17 cellular contexts compared by ENCODE assay signal in genomic region chr10:63470928-63471327, GRCh38. TPM values are rescaled to one million over a fixed set of nuclear protein-coding genes. Genes with fewer than 3 reads are reported as not detected.
DNase-seq lines count a peak whose midpoint lies in the region; ATAC-seq, FAIRE-seq and TF ChIP-seq lines count a peak whose summit lies in the region.
"Had no signal": no experiment of that assay in that cellular context is flagged by ENCODE, and none has a peak within 500 bp of the region (broad histone marks: within the 10 kb centered on the region; RNA-seq: fewer than 3 reads in every experiment).

No MANE protein-coding gene starts in this region.

- no peaks in the 10 kb centered on the region for H3K27me3 ChIP-seq in HepG2 (ENCODE audit: control insufficient read depth in 1 of 2, insufficient read depth in 2 of 2, low read length in 2 of 2)
- no peaks in the 10 kb centered on the region for H3K27me3 ChIP-seq in right lobe of liver
- no peaks in the 10 kb centered on the region for H3K27me3 ChIP-seq in K562 (ENCODE audit: control insufficient read depth in 2 of 2, insufficient read depth in 2 of 2, low read length in 2 of 2)

- H3K36me3 ChIP-seq in HepG2 (replicated peaks in 1 of 2; ENCODE audit: control insufficient read depth in 1 of 2, insufficient read depth in 2 of 2, low read length in 2 of 2) (no peaks in the 10 kb centered on the region), right lobe of liver (no peaks in the 10 kb centered on the region), HEK293 (ENCODE audit: control insufficient read depth in 2 of 2, insufficient read depth in 1 of 2, low read length in 2 of 2) (no peaks in the 10 kb centered on the region), K562 (ENCODE audit: control insufficient read depth, insufficient read depth, low read length) (no peaks in the 10 kb centered on the region)
- H3K36me3 ChIP-seq: HAP-1 had no signal

- CTCF ChIA-PET in HepG2 (lab: Yijun Ruan, JAX; ENCODE audit: low intra/inter-chr PET ratio, low total read pairs) (no interaction called here), HEK293 (lab: Yijun Ruan, JAX) (interaction anchor here (1.0 kb wide), 1 partner anchor 24 kb away, joined by 3 read pairs; no protein-coding TSS in a partner anchor), K562 (lab: Yijun Ruan, JAX; ENCODE audit: low intra/inter-chr PET ratio) (no interaction called here)

- H3K9ac ChIP-seq in HepG2 (ENCODE audit: insufficient read depth, low read depth, low read length) (no peak overlapping the region), K562 (ENCODE audit: insufficient read depth in 1 of 2, low read depth in 2 of 2, low read length in 2 of 2) (no peak overlapping the region)

- H3K4me3 ChIP-seq in HepG2 (replicated peaks in 1 of 3; ENCODE audit: insufficient read depth in 1 of 3, low read depth in 2 of 3, low read length in 3 of 3) (no peak overlapping the region), right lobe of liver (no peak overlapping the region), HEK293 (ENCODE audit: low read depth, low read length) (no peak overlapping the region), K562 (no peak overlapping the region)
- H3K4me3 ChIP-seq: GM12878, GM23338, HAP-1 had no signal

- H3K4me2 ChIP-seq in HepG2 (ENCODE audit: low read depth, low read length): no peak overlapping the region
- no peak overlapping the region for H3K4me2 ChIP-seq in K562 (ENCODE audit: insufficient read depth, low read length)
- H3K4me2 ChIP-seq: GM23338 had no signal

- BruUV-seq in HepG2 (replicated peaks; lab: Mats Ljungman, UMichigan): no TSS peak
- no TSS peak for BruUV-seq in K562 (replicated peaks; lab: Mats Ljungman, UMichigan)

- peaks cover 5% of the 10 kb centered on the region; the same call in 1 of the 2 replicates for H4K20me1 ChIP-seq in HepG2 (ENCODE audit: insufficient read depth, low read length)
- no peaks in the 10 kb centered on the region for H4K20me1 ChIP-seq in K562 (replicated peaks; ENCODE audit: control insufficient read depth, insufficient read depth, low read length)

- WGBS in HepG2 (ENCODE audit: low lambda C conversion rate): 90% methylated on average over 3 of the region's 3 CpGs
- 74% methylated on average over 3 of the region's 3 CpGs for WGBS in right lobe of liver (ENCODE audit: insufficient coverage, low coverage, low lambda C conversion rate, missing lambda C conversion rate)
- 36% methylated on average over 3 of the region's 3 CpGs for WGBS in K562 (ENCODE audit: insufficient coverage, low coverage, missing lambda C conversion rate)

- TF ChIP-seq POLR2A in HepG2 (IDR thresholded peaks at IDR 0.05; ENCODE audit: insufficient read depth in 1 of 2, low read depth in 2 of 2, low read length in 2 of 2) (no peak), right lobe of liver (IDR thresholded peaks at IDR 0.05) (no peak), K562 (conservative IDR thresholded peaks at IDR 0.05) (no peak)

- no peak for TF ChIP-seq CTCF in HepG2 (CRISPR knock-in tag; IDR thresholded peaks at IDR 0.05)
- no peak for TF ChIP-seq CTCF in right lobe of liver (IDR thresholded peaks at IDR 0.05)
- no peak for TF ChIP-seq CTCF in HEK293 (tag by site-specific recombination; IDR thresholded peaks at IDR 0.05)
- TF ChIP-seq CTCF in K562 (IDR thresholded peaks at IDR 0.05 in 2 of 3, conservative IDR thresholded peaks at IDR 0.05 in 1 of 3; ENCODE audit: insufficient read depth in 2 of 3, low read depth in 1 of 3, low read length in 3 of 3): no peak

- DNase-seq in HepG2 (ENCODE audit: low spot score): no peak
- no peak for DNase-seq in right lobe of liver
- DNase-seq in K562 (ENCODE audit: extremely low read depth in 1 of 4, low spot score in 3 of 4): no peak
- DNase-seq in DMS79 (lab: John Stamatoyannopoulos, UW): no peak
- no peak for DNase-seq in stimulated activated CD4-positive, alpha-beta T cell treated with anti-CD3 and anti-CD28 coated beads, Interleukin-4, amount 100 ng/mL, for 24 hours
- DNase-seq: 8988T; C1 segment of cervical spinal cord; Calu3; CD4-positive, alpha-beta memory T cell; COR-L47; DMS53; DND-41; GDM1 had no signal

- TF ChIP-seq EP300 in HepG2 (IDR thresholded peaks at IDR 0.05; ENCODE audit: low read depth in 2 of 2, low read length in 2 of 2) (no peak), HepG2 (CRISPR knock-in tag; IDR thresholded peaks at IDR 0.05; ENCODE audit: borderline replicate concordance) (no peak), K562 (IDR thresholded peaks at IDR 0.05; ENCODE audit: low read length) (no peak)

- no peaks in the 10 kb centered on the region for H3K9me1 ChIP-seq in K562 (ENCODE audit: control insufficient read depth, insufficient read depth, low read length)

- H3K4me1 ChIP-seq in HepG2 (ENCODE audit: insufficient read depth, low read length) (peaks cover 34% of the 10 kb centered on the region), right lobe of liver (no peaks in the 10 kb centered on the region), HEK293 (ENCODE audit: control insufficient read depth, insufficient read depth, low read length) (peaks cover 7% of the 10 kb centered on the region; the same call in 1 of the 2 replicates), K562 (replicated peaks in 1 of 2; ENCODE audit: control insufficient read depth in 2 of 2, insufficient read depth in 2 of 2, low read length in 2 of 2) (peaks cover 0 to 3% of the 10 kb centered on the region in 2 experiments; a peak in 3 of 5 replicates)

- H3K9me3 ChIP-seq in HepG2 (ENCODE audit: low read length) (no peaks in the 10 kb centered on the region), right lobe of liver (no peaks in the 10 kb centered on the region), HEK293 (ENCODE audit: control insufficient read depth, insufficient read depth, low read depth, low read length) (no peaks in the 10 kb centered on the region), K562 (replicated peaks; ENCODE audit: control insufficient read depth, insufficient read depth, low read depth, low read length) (no peaks in the 10 kb centered on the region)
- H3K9me3 ChIP-seq: HAP-1 had no signal

- no peak for ATAC-seq in HepG2
- no peak for ATAC-seq in right lobe of liver
- no peak for ATAC-seq in K562
- ATAC-seq: GM12878, GM23338 had no signal

- H3K79me2 ChIP-seq in HepG2 (ENCODE audit: insufficient read depth, low read length): peaks cover 75% of the 10 kb centered on the region
- peaks cover 53% of the 10 kb centered on the region for H3K79me2 ChIP-seq in K562 (ENCODE audit: control insufficient read depth, insufficient read depth, low read length)

- H3K27ac ChIP-seq in HepG2 (ENCODE audit: extremely low read length, insufficient read depth, low read length) (no peak overlapping the region), right lobe of liver (no peak overlapping the region), HEK293 (ENCODE audit: extremely low read depth, low read depth, low read length) (no peak overlapping the region), K562 (ENCODE audit: extremely low read depth, low read depth, low read length) (no peak overlapping the region)

- in situ Hi-C loops in HepG2 (cut with HindIII; ENCODE audit: extremely low pct_ligation_motif_present, low pct_unique_long_range_greater_than_20kb): no loop called here
- in situ Hi-C loops in K562 (cut with MboI): no loop called here

- no peak for FAIRE-seq in HepG2 (lab: Jason Lieb, UNC)
- FAIRE-seq in K562 (lab: Jason Lieb, UNC): no peak
- FAIRE-seq: GM12878 had no signal

- POLR2A ChIA-PET in HepG2 (lab: Yijun Ruan, JAX): no interaction called here
- POLR2A ChIA-PET in HEK293 (lab: Yijun Ruan, JAX): no interaction called here
- POLR2A ChIA-PET in K562 (lab: Yijun Ruan, JAX): interaction anchor here (0.5 to 1.5 kb wide), 3 partner anchors 20 to 54 kb away, joined by 3 read pairs; no protein-coding TSS in a partner anchor

- intact Hi-C loops in HepG2 (cut with micrococcal nuclease; ENCODE audit: unreplicated experiment) (no loop called here), right lobe of liver (cut with DNase I) (no loop called here), K562 (cut with micrococcal nuclease) (no loop called here)

- H2AFZ ChIP-seq in HepG2 (ENCODE audit: low read length) (no peak overlapping the region), K562 (ENCODE audit: low read depth, low read length) (no peak overlapping the region)
- H2AFZ ChIP-seq: GM23338 had no signal

- no peak for TF ChIP-seq RAD21 in HepG2 (CRISPR knock-in tag; IDR thresholded peaks at IDR 0.05)
- TF ChIP-seq RAD21 in K562 (CRISPR knock-in tag; conservative IDR thresholded peaks at IDR 0.05 in 1 of 2, IDR thresholded peaks at IDR 0.05 in 1 of 2): no peak

RNA-seq across cellular contexts. Expression of gene JMJD1C, which starts 5.2 kb away (rescaled TPM):
- 42.7 and 51.4 TPM in 2 replicates for total RNA-seq in HepG2 (2016; rRNA removed; fragmentation: Illumina TruSeq; extraction: Trizol)
- total RNA-seq in HepG2 (2016; cell fraction: cytosol; rRNA removed; fragmentation: Illumina TruSeq; extraction: Trizol; ENCODE audit: low read depth): 10.6 and 12.0 TPM in 2 replicates
- 38.0 and 48.1 TPM in 2 replicates for total RNA-seq in HepG2 (2016; cell fraction: insoluble cytoplasmic fraction; rRNA removed; fragmentation: Illumina TruSeq; extraction: Trizol)
- total RNA-seq in HepG2 (2016; cell fraction: membrane; rRNA removed; fragmentation: Illumina TruSeq; extraction: Trizol): 16.5 and 17.1 TPM in 2 replicates
- 121 and 123 TPM in 2 replicates for total RNA-seq in HepG2 (2016; cell fraction: nucleus; rRNA removed; fragmentation: Illumina TruSeq; extraction: Trizol)
- 34.9 and 42.3 TPM in 2 replicates for polyA plus RNA-seq in HepG2 (2011; rRNA removed)
- polyA plus RNA-seq in HepG2 (2011; cell fraction: cytosol; rRNA removed): 15.7 and 25.3 TPM in 2 replicates
- 46.2 and 51.3 TPM in 2 replicates for polyA plus RNA-seq in HepG2 (2011; cell fraction: nucleus; rRNA removed)
- polyA plus RNA-seq in HepG2 (2012): 44.1 and 47.8 TPM in 2 replicates
- 0.93 and 1.1 TPM in 2 replicates for polyA plus RNA-seq in HepG2 (2016; cell fraction: cytosol; fragmentation: Illumina TruSeq; extraction: Trizol; ENCODE audit: low read depth)
- 22.2 and 27.2 TPM in 2 replicates for polyA plus RNA-seq in HepG2 (2016; cell fraction: insoluble cytoplasmic fraction; fragmentation: Illumina TruSeq; extraction: Trizol; ENCODE audit: low read depth)
- polyA plus RNA-seq in HepG2 (2016; cell fraction: membrane; fragmentation: Illumina TruSeq; extraction: Trizol; ENCODE audit: low read depth): 2.7 and 3.3 TPM in 2 replicates
- 68.6 and 81.1 TPM in 2 replicates for polyA plus RNA-seq in HepG2 (2016; cell fraction: nucleus; fragmentation: Illumina TruSeq; extraction: Trizol; ENCODE audit: insufficient read depth, low read depth)
- 45.1 and 116 TPM in 2 replicates for polyA minus RNA-seq in HepG2 (2011; rRNA and poly(A)+ RNA removed; ENCODE audit: low replicate concordance)
- 51.2 and 58.4 TPM in 2 replicates for polyA minus RNA-seq in HepG2 (2011; cell fraction: cytosol; rRNA and poly(A)+ RNA removed)
- 378 and 386 TPM in 2 replicates for polyA minus RNA-seq in HepG2 (2011; cell fraction: nucleus; rRNA and poly(A)+ RNA removed)
- 10 to 100 TPM; 29.6 to 53.3 (median 38.2) TPM for total RNA-seq in right lobe of liver
- 158 and 301 TPM in 2 replicates for total RNA-seq in K562 (2011; cell fraction: chromatin; rRNA removed; ENCODE audit: low replicate concordance)
- 93.6 and 118 TPM in 2 replicates for total RNA-seq in K562 (2011; cell fraction: nucleolus; rRNA removed)
- total RNA-seq in K562 (2011; cell fraction: nucleoplasm; rRNA removed): 154 and 227 TPM in 2 replicates
- 33.3 and 39.7 TPM in 2 replicates for total RNA-seq in K562 (2014; rRNA removed)
- total RNA-seq in K562 (2014; rRNA removed; fragmentation: Illumina TruSeq; extraction: Trizol): 68.0 and 79.3 TPM in 2 replicates
- total RNA-seq in K562 (2015; rRNA removed; fragmentation: Illumina TruSeq; extraction: Trizol): 57.4 and 58.8 TPM in 2 replicates
- total RNA-seq in K562 (2021): 46.0 and 47.2 TPM in 2 replicates
- 49.3 and 51.1 TPM in 2 replicates for polyA plus RNA-seq in K562 (2011; rRNA removed)
- 12.9 and 24.3 TPM in 2 replicates for polyA plus RNA-seq in K562 (2011; cell fraction: cytosol; rRNA removed)
- polyA plus RNA-seq in K562 (2011; cell fraction: nucleus; rRNA removed): 53.4 and 73.5 TPM in 2 replicates
- 26.3 and 30.7 TPM in 2 replicates for polyA plus RNA-seq in K562 (2012)
- 48.1 and 49.3 TPM in 2 replicates for polyA plus RNA-seq in K562 (2014; fragmentation: Illumina TruSeq; extraction: Trizol)
- 10 to 100 TPM; 25.3 to 38.5 TPM for polyA plus RNA-seq in K562 (2014; fragmentation: Nextera tagmentation; extraction: Ambion mirVana)
- polyA plus RNA-seq in K562 (2014; rRNA removed): 32.3 and 36.1 TPM in 2 replicates
- 164 and 189 TPM in 2 replicates for polyA minus RNA-seq in K562 (2011; rRNA and poly(A)+ RNA removed)
- polyA minus RNA-seq in K562 (2011; cell fraction: cytosol; rRNA and poly(A)+ RNA removed): 36.8 and 39.6 TPM in 2 replicates
- polyA minus RNA-seq in K562 (2011; cell fraction: nucleus; rRNA and poly(A)+ RNA removed): 86.6 and 187 TPM in 2 replicates

RNA-seq across cellular contexts. Expression of gene REEP3, which starts 50.3 kb away (rescaled TPM):
- total RNA-seq in HepG2 (2016; rRNA removed; fragmentation: Illumina TruSeq; extraction: Trizol) (29.1 and 31.4 TPM in 2 replicates), right lobe of liver (10 to 100 TPM; 21.1 to 38.8 (median 28.0) TPM), K562 (2014; rRNA removed) (6.4 TPM in 2 replicates), K562 (2014; rRNA removed; fragmentation: Illumina TruSeq; extraction: Trizol) (10.2 and 12.6 TPM in 2 replicates), K562 (2015; rRNA removed; fragmentation: Illumina TruSeq; extraction: Trizol) (10.8 and 12.4 TPM in 2 replicates), K562 (2021) (10.3 and 10.6 TPM in 2 replicates)
- 23.6 and 27.7 TPM in 2 replicates for total RNA-seq in HepG2 (2016; cell fraction: cytosol; rRNA removed; fragmentation: Illumina TruSeq; extraction: Trizol; ENCODE audit: low read depth)
- total RNA-seq in HepG2 (2016; cell fraction: insoluble cytoplasmic fraction; rRNA removed; fragmentation: Illumina TruSeq; extraction: Trizol): 27.1 and 27.9 TPM in 2 replicates
- total RNA-seq in HepG2 (2016; cell fraction: membrane; rRNA removed; fragmentation: Illumina TruSeq; extraction: Trizol): 34.9 and 39.7 TPM in 2 replicates
- 13.9 and 19.8 TPM in 2 replicates for total RNA-seq in HepG2 (2016; cell fraction: nucleus; rRNA removed; fragmentation: Illumina TruSeq; extraction: Trizol)
- polyA plus RNA-seq in HepG2 (2011; rRNA removed) (5.3 and 7.1 TPM in 2 replicates), K562 (2011; rRNA removed) (6.1 and 9.2 TPM in 2 replicates), K562 (2014; fragmentation: Illumina TruSeq; extraction: Trizol) (9.2 and 13.4 TPM in 2 replicates), K562 (2014; fragmentation: Nextera tagmentation; extraction: Ambion mirVana) (1 to 10 TPM; 3.4 to 6.6 TPM), K562 (2014; rRNA removed) (4.6 and 5.2 TPM in 2 replicates)
- 5.4 and 8.4 TPM in 2 replicates for polyA plus RNA-seq in HepG2 (2011; cell fraction: cytosol; rRNA removed)
- polyA plus RNA-seq in HepG2 (2011; cell fraction: nucleus; rRNA removed): 2.7 and 4.4 TPM in 2 replicates
- polyA plus RNA-seq in HepG2 (2012): 8.7 and 10.0 TPM in 2 replicates
- 45.4 and 52.0 TPM in 2 replicates for polyA plus RNA-seq in HepG2 (2016; cell fraction: cytosol; fragmentation: Illumina TruSeq; extraction: Trizol; ENCODE audit: low read depth)
- polyA plus RNA-seq in HepG2 (2016; cell fraction: insoluble cytoplasmic fraction; fragmentation: Illumina TruSeq; extraction: Trizol; ENCODE audit: low read depth): 20.1 and 20.9 TPM in 2 replicates
- polyA plus RNA-seq in HepG2 (2016; cell fraction: membrane; fragmentation: Illumina TruSeq; extraction: Trizol; ENCODE audit: low read depth): 31.9 and 38.5 TPM in 2 replicates
- 25.8 and 29.3 TPM in 2 replicates for polyA plus RNA-seq in HepG2 (2016; cell fraction: nucleus; fragmentation: Illumina TruSeq; extraction: Trizol; ENCODE audit: insufficient read depth, low read depth)
- 2.4 and 4.6 TPM in 2 replicates for polyA minus RNA-seq in HepG2 (2011; rRNA and poly(A)+ RNA removed; ENCODE audit: low replicate concordance)
- polyA minus RNA-seq in HepG2 (2011; cell fraction: cytosol; rRNA and poly(A)+ RNA removed): 9.3 and 9.6 TPM in 2 replicates
- 6.3 and 7.8 TPM in 2 replicates for polyA minus RNA-seq in HepG2 (2011; cell fraction: nucleus; rRNA and poly(A)+ RNA removed)
- total RNA-seq in K562 (2011; cell fraction: chromatin; rRNA removed; ENCODE audit: low replicate concordance): 3.8 and 11.4 TPM in 2 replicates
- 3.5 and 4.1 TPM in 2 replicates for total RNA-seq in K562 (2011; cell fraction: nucleolus; rRNA removed)
- 9.5 and 18.6 TPM in 2 replicates for total RNA-seq in K562 (2011; cell fraction: nucleoplasm; rRNA removed)
- 2.7 and 4.5 TPM in 2 replicates for polyA plus RNA-seq in K562 (2011; cell fraction: cytosol; rRNA removed)
- 1.7 and 2.4 TPM in 2 replicates for polyA plus RNA-seq in K562 (2011; cell fraction: nucleus; rRNA removed)
- polyA plus RNA-seq in K562 (2012): 4.1 and 5.4 TPM in 2 replicates
- polyA minus RNA-seq in K562 (2011; rRNA and poly(A)+ RNA removed): 8.9 and 10.7 TPM in 2 replicates
- 5.2 and 6.8 TPM in 2 replicates for polyA minus RNA-seq in K562 (2011; cell fraction: cytosol; rRNA and poly(A)+ RNA removed)
- 2.8 and 4.2 TPM in 2 replicates for polyA minus RNA-seq in K562 (2011; cell fraction: nucleus; rRNA and poly(A)+ RNA removed)

Comparison
In these comparisons a context has a peak if more than half of its experiments do, and no peak if none do; other contexts are left out.
1. Of the 241 proteins assayed by ChIP-seq in both HepG2 and K562: peak only in HepG2: MAFK; only in K562: MAFF and MAFG; in both: none; in neither: 238.